In genomic region chr2:201071305-201072200, GRCh38 we compare ENCODE assay signal across 1 cellular context.
A peak's percentile ranks its signal among the peaks of the same experiment; 100 is the strongest.
TF ChIP-seq lines count a peak whose summit lies in the region.

Gene HYCC2 (minus strand): TSS chr2:201071671. CDS start chr2:201024009, 47,662 bp downstream.
Gene NDUFB3 (plus strand): TSS chr2:201072001. CDS start chr2:201078883, 6,882 bp downstream.

TF ChIP-seq in K562, 482 proteins besides CTCF, POLR2A, EP300 and RAD21 (continued from another document and continues in another):
- no peak for TF ChIP-seq ZNF311 (CRISPR knock-in tag; IDR thresholded peaks at IDR 0.05)
- TF ChIP-seq, protein P1, sequence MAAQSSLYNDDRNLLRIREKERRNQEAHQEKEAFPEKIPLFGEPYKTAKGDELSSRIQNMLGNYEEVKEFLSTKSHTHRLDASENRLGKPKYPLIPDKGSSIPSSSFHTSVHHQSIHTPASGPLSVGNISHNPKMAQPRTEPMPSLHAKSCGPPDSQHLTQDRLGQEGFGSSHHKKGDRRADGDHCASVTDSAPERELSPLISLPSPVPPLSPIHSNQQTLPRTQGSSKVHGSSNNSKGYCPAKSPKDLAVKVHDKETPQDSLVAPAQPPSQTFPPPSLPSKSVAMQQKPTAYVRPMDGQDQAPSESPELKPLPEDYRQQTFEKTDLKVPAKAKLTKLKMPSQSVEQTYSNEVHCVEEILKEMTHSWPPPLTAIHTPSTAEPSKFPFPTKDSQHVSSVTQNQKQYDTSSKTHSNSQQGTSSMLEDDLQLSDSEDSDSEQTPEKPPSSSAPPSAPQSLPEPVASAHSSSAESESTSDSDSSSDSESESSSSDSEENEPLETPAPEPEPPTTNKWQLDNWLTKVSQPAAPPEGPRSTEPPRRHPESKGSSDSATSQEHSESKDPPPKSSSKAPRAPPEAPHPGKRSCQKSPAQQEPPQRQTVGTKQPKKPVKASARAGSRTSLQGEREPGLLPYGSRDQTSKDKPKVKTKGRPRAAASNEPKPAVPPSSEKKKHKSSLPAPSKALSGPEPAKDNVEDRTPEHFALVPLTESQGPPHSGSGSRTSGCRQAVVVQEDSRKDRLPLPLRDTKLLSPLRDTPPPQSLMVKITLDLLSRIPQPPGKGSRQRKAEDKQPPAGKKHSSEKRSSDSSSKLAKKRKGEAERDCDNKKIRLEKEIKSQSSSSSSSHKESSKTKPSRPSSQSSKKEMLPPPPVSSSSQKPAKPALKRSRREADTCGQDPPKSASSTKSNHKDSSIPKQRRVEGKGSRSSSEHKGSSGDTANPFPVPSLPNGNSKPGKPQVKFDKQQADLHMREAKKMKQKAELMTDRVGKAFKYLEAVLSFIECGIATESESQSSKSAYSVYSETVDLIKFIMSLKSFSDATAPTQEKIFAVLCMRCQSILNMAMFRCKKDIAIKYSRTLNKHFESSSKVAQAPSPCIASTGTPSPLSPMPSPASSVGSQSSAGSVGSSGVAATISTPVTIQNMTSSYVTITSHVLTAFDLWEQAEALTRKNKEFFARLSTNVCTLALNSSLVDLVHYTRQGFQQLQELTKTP (IDR thresholded peaks at IDR 0.05; ENCODE audit: low read depth in 1 of 2, partially characterized antibody in 2 of 2), result peak; percentile 41 to 90
- no peak for TF ChIP-seq CREBBP (IDR thresholded peaks at IDR 0.05; ENCODE audit: low read depth, low read length)
- TF ChIP-seq CREB3L1 (IDR thresholded peaks at IDR 0.05; ENCODE audit: borderline replicate concordance, low read depth), result peak; percentile 59; the same call in 1 of the 2 replicates
- no peak for TF ChIP-seq ZNF277 (CRISPR knock-in tag; IDR thresholded peaks at IDR 0.05; ENCODE audit: borderline replicate concordance)
- TF ChIP-seq CBFB (CRISPR knock-in tag; IDR thresholded peaks at IDR 0.05), result no peak
- TF ChIP-seq MECOM (CRISPR knock-in tag; IDR thresholded peaks at IDR 0.05), result no peak
- TF ChIP-seq ZFX (CRISPR knock-in tag; IDR thresholded peaks at IDR 0.05), result peak; percentile 58
- no peak for TF ChIP-seq HNRNPL (IDR thresholded peaks at IDR 0.05; ENCODE audit: low read depth, low read length)
- TF ChIP-seq ZKSCAN8 (CRISPR knock-in tag; IDR thresholded peaks at IDR 0.05), result no peak
- TF ChIP-seq SRSF9 (IDR thresholded peaks at IDR 0.05; ENCODE audit: borderline replicate concordance, low read depth, low read length), result no peak
- no peak for TF ChIP-seq BHLHE40 (IDR thresholded peaks at IDR 0.05; ENCODE audit: low read length)
- no peak for TF ChIP-seq WHSC1 (IDR thresholded peaks at IDR 0.05; ENCODE audit: low read length)
- TF ChIP-seq ZNF740 (CRISPR knock-in tag; IDR thresholded peaks at IDR 0.05), result peak; percentile 53; the same call in 1 of the 2 replicates
- TF ChIP-seq ZNF740 (tag; IDR thresholded peaks at IDR 0.05), result no peak
- no peak for TF ChIP-seq ZNF41 (CRISPR knock-in tag; conservative IDR thresholded peaks at IDR 0.05)
- no peak for TF ChIP-seq ZNF175 (CRISPR knock-in tag; IDR thresholded peaks at IDR 0.05; ENCODE audit: low read depth)
- 0 out of 2 replicates have a peak, but pooled peaks have one; percentile 24 for TF ChIP-seq FOSL1 (tag; conservative IDR thresholded peaks at IDR 0.05)
- TF ChIP-seq HEY1 (CRISPR knock-in tag; IDR thresholded peaks at IDR 0.05; ENCODE audit: borderline replicate concordance), result no peak
- TF ChIP-seq PHTF2 (CRISPR knock-in tag; IDR thresholded peaks at IDR 0.05), result no peak
- no peak for TF ChIP-seq ZNF140 (CRISPR knock-in tag; IDR thresholded peaks at IDR 0.05)
- no peak for TF ChIP-seq HOXB6 (CRISPR knock-in tag; IDR thresholded peaks at IDR 0.05; ENCODE audit: borderline replicate concordance)
- TF ChIP-seq HDGF (IDR thresholded peaks at IDR 0.05), result no peak
- no peak for TF ChIP-seq ZNF445 (CRISPR knock-in tag; IDR thresholded peaks at IDR 0.05; ENCODE audit: low read depth)
- TF ChIP-seq ZFP91 (CRISPR knock-in tag; IDR thresholded peaks at IDR 0.05), result no peak
- no peak for TF ChIP-seq TAF15 (IDR thresholded peaks at IDR 0.05; ENCODE audit: low read depth, low read length)
- TF ChIP-seq, protein P2, sequence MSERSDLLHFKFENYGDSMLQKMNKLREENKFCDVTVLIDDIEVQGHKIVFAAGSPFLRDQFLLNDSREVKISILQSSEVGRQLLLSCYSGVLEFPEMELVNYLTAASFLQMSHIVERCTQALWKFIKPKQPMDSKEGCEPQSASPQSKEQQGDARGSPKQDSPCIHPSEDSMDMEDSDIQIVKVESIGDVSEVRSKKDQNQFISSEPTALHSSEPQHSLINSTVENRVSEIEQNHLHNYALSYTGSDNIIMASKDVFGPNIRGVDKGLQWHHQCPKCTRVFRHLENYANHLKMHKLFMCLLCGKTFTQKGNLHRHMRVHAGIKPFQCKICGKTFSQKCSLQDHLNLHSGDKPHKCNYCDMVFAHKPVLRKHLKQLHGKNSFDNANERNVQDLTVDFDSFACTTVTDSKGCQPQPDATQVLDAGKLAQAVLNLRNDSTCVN (CRISPR knock-in tag; IDR thresholded peaks at IDR 0.05), result no peak
- TF ChIP-seq, protein P3, sequence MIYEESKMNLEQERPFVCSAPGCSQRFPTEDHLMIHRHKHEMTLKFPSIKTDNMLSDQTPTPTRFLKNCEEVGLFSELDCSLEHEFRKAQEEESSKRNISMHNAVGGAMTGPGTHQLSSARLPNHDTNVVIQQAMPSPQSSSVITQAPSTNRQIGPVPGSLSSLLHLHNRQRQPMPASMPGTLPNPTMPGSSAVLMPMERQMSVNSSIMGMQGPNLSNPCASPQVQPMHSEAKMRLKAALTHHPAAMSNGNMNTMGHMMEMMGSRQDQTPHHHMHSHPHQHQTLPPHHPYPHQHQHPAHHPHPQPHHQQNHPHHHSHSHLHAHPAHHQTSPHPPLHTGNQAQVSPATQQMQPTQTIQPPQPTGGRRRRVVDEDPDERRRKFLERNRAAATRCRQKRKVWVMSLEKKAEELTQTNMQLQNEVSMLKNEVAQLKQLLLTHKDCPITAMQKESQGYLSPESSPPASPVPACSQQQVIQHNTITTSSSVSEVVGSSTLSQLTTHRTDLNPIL (CRISPR knock-in tag; IDR thresholded peaks at IDR 0.05), result no peak
- TF ChIP-seq ZNF384 (IDR thresholded peaks at IDR 0.05; ENCODE audit: low read depth, low read length), result no peak
- TF ChIP-seq, protein P4, sequence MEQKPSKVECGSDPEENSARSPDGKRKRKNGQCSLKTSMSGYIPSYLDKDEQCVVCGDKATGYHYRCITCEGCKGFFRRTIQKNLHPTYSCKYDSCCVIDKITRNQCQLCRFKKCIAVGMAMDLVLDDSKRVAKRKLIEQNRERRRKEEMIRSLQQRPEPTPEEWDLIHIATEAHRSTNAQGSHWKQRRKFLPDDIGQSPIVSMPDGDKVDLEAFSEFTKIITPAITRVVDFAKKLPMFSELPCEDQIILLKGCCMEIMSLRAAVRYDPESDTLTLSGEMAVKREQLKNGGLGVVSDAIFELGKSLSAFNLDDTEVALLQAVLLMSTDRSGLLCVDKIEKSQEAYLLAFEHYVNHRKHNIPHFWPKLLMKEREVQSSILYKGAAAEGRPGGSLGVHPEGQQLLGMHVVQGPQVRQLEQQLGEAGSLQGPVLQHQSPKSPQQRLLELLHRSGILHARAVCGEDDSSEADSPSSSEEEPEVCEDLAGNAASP (IDR thresholded peaks at IDR 0.05), result no peak
- TF ChIP-seq FOXA1 (IDR thresholded peaks at IDR 0.05; ENCODE audit: borderline replicate concordance), result no peak
- TF ChIP-seq IFI16 (CRISPR knock-in tag; IDR thresholded peaks at IDR 0.05), result no peak
- TF ChIP-seq KLF16 (IDR thresholded peaks at IDR 0.05), result no peak
- peak; percentile 90 to 95 for TF ChIP-seq ARNT (IDR thresholded peaks at IDR 0.05)
- no peak for TF ChIP-seq RFX7 (CRISPR knock-in tag; IDR thresholded peaks at IDR 0.05)
- TF ChIP-seq MTA1 (IDR thresholded peaks at IDR 0.05; ENCODE audit: borderline replicate concordance), result no peak
- TF ChIP-seq, protein P5, sequence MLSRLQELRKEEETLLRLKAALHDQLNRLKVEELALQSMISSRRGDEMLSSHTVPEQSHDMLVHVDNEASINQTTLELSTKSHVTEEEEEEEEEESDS (CRISPR knock-in tag; IDR thresholded peaks at IDR 0.05), result no peak
- no peak for TF ChIP-seq SETDB1 (IDR thresholded peaks at IDR 0.05; ENCODE audit: low read length)
- TF ChIP-seq STAG1 (CRISPR knock-in tag; IDR thresholded peaks at IDR 0.05; ENCODE audit: borderline replicate concordance), result no peak
- TF ChIP-seq ILK (tag; IDR thresholded peaks at IDR 0.05; ENCODE audit: borderline replicate concordance, low read depth), result no peak
- no peak for TF ChIP-seq ZFP30 (CRISPR knock-in tag; IDR thresholded peaks at IDR 0.05; ENCODE audit: borderline replicate concordance)
- TF ChIP-seq, protein P6, sequence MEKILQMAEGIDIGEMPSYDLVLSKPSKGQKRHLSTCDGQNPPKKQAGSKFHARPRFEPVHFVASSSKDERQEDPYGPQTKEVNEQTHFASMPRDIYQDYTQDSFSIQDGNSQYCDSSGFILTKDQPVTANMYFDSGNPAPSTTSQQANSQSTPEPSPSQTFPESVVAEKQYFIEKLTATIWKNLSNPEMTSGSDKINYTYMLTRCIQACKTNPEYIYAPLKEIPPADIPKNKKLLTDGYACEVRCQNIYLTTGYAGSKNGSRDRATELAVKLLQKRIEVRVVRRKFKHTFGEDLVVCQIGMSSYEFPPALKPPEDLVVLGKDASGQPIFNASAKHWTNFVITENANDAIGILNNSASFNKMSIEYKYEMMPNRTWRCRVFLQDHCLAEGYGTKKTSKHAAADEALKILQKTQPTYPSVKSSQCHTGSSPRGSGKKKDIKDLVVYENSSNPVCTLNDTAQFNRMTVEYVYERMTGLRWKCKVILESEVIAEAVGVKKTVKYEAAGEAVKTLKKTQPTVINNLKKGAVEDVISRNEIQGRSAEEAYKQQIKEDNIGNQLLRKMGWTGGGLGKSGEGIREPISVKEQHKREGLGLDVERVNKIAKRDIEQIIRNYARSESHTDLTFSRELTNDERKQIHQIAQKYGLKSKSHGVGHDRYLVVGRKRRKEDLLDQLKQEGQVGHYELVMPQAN (IDR thresholded peaks at IDR 0.05; ENCODE audit: borderline replicate concordance), result peak; percentile 89
- TF ChIP-seq POLR2AphosphoS5 (IDR thresholded peaks at IDR 0.05; ENCODE audit: control insufficient read depth, insufficient read depth, low read depth, low read length), result peak; percentile 78
- no peak for TF ChIP-seq DDX20 (tag; IDR thresholded peaks at IDR 0.05; ENCODE audit: low read depth)
- peak; percentile 80; the same call in 1 of the 2 replicates for TF ChIP-seq NFATC3 (IDR thresholded peaks at IDR 0.05)
- TF ChIP-seq, protein P7, sequence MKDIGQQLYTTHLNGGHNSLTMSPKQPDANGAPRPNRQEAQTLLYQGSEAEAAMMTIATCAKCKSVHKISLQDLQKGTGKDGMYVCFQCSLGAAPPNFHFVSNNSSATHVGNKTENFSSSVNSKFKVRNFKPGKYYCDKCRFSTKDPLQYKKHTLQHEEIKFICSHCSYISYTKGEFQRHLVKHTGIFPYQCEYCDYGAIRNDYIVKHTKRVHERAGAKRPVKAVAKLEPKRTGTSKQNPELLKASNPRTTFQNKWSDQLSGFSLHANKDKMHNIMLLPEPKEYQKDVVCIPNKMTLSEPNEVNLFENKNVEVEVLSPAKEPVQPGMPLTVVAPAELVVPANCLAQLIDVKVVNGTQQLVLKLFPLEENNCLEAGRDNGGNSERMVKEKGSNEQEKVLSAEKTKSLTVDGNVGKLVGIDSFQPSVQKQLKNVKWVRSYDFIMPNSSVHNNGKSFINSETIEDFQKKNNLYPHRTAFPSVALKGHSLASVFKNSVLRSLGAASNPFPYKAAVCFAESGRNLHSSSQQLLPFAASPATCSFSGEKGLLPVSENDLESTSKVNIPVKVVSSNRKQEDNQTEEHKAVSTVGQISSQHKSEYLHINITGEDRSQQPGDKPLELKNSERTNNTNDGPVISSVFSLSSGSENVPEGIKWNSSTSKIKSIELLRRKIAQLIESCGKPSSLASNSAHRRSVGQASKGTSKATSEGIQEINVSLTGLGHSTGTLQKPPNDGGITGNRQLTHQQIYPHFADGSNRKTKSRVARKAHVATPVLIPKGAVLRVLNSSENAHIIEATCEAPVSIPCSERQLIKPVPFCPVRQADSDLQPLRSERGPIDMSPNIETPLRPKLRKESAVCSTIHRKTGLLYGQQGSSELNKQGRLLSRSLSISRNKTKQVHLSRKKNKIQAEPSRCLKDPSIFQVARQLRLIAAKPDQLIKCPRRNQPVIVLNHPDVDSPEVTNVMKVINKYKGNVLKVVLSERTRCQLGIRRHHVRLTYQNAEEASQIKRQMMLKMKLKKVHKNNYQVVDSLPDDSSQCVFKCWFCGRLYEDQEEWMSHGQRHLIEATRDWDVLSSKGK (CRISPR knock-in tag; IDR thresholded peaks at IDR 0.05), result no peak
- no peak for TF ChIP-seq HNRNPLL (IDR thresholded peaks at IDR 0.05; ENCODE audit: low read depth, low read length, poor library complexity, severe bottlenecking)
- TF ChIP-seq LEF1 (IDR thresholded peaks at IDR 0.05), result peak; percentile 55; the same call in 1 of the 2 replicates
- no peak for TF ChIP-seq MCM2 (IDR thresholded peaks at IDR 0.05; ENCODE audit: low read depth)
